Comparison of ENCODE assay signal across 8 cellular contexts in the genomic region with DNA sequence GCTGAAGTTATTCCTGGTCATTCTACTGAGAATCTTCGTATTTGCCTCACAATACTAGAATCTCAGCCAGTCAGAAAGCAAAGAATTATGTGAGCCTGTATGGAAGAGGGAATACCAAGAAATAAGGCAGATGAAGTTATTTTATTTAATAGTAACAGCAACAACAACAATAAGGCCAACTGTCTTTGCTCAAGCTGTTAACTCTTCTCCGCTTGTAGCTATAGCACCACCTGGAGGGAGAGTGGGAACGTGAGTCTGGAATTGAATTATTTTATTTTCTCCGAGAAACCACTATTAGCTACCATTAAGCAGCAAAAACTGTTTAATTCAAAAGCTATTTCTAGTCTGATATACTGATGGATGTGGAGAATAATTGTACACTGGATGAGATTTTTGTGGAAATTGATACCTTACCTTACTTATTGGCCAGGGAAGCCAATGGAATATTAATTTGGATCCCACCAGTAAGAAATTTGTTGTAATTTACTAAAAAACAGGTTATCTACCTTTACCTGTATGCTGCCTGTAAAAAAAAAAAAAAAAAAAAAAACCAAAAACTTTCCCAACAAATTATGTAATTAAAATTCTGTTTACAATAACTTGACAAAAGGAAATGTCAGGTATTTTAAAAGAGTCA. TPM values are rescaled to one million over a fixed set of nuclear protein-coding genes. Genes with fewer than 3 reads are reported as not detected.
DNase-seq lines count a peak whose midpoint lies in the region; ATAC-seq and TF ChIP-seq lines count a peak whose summit lies in the region.

No MANE protein-coding gene starts in this region.

- ATAC-seq in Right ventricle myocardium inferior: peak; percentile 50
- no peak for ATAC-seq in activated CD4-positive, CD25-positive, alpha-beta regulatory T cell treated with anti-CD3 and anti-CD28 coated beads, Interleukin-2, amount 50 U/mL, for 24 hours
- no peak for ATAC-seq in HG02623 (IDR thresholded peaks at IDR 0.05; ENCODE audit: unreplicated experiment)

- peaks cover 11% of the 10 kb centered on the region for H3K4me1 Mint-ChIP-seq in osteocyte (ENCODE audit: unreplicated experiment)

- no peak overlapping the region for H3K27ac Mint-ChIP-seq in osteocyte (ENCODE audit: unreplicated experiment)

- DNase-seq in Right ventricle myocardium inferior (ENCODE audit: missing footprints) (no peak), cardiac septum (ENCODE audit: low spot score) (no peak), NB4 (ENCODE audit: low read depth) (peak; percentile 56), foreskin melanocyte (peak; percentile 36), osteocyte (ENCODE audit: extremely low spot score, unreplicated experiment) (no peak)

- H3K27ac ChIP-seq in VCaP: no peak overlapping the region; the same call in 1 of the 2 replicates

- H3K9me3 Mint-ChIP-seq in osteocyte (ENCODE audit: unreplicated experiment): no peaks in the 10 kb centered on the region

- H3K4me3 Mint-ChIP-seq in osteocyte (ENCODE audit: unreplicated experiment): no peak overlapping the region

- TF ChIP-seq POLR2A in NB4 (IDR thresholded peaks at IDR 0.05; ENCODE audit: extremely low read depth, insufficient read length): no peak

- no peak overlapping the region for H3K4me3 ChIP-seq in NB4 (ENCODE audit: low read depth, low read length)

- peaks cover 12% of the 10 kb centered on the region for H3K36me3 Mint-ChIP-seq in osteocyte (ENCODE audit: unreplicated experiment)

- no peaks in the 10 kb centered on the region for H3K27me3 Mint-ChIP-seq in osteocyte (ENCODE audit: unreplicated experiment)

- intact Hi-C loops in Right ventricle myocardium inferior (cut with DNase I): loop anchor here (1.0 to 5.0 kb wide), 2 partner anchors 103 to 292 kb away; partner anchors contain the start of gene PIAS1
- intact Hi-C loops in cardiac septum (cut with DNase I): loop anchor here (1.0 to 2.0 kb wide), 2 partner anchors 100 to 292 kb away; partner anchors contain the start of gene PIAS1

- TF ChIP-seq CTCF in NB4 (IDR thresholded peaks at IDR 0.05; ENCODE audit: low read depth, low read length) (peak; percentile 41), VCaP (conservative IDR thresholded peaks at IDR 0.05) (peak; percentile 95), osteocyte (IDR thresholded peaks at IDR 0.05) (peak; percentile 83)

RNA-seq across cellular contexts. Expression of gene CALML4, which starts 50.1 kb away (rescaled TPM):
- total RNA-seq in Right ventricle myocardium inferior (1.5 TPM), cardiac septum (1.6 TPM), osteocyte (1.8 and 2.0 TPM in 2 replicates)

Comparison
In these comparisons a context has a peak if more than half of its experiments do, and no peak if none do; other contexts are left out.
1. DNase-seq: peak in NB4 (single experiment) and foreskin melanocyte (single experiment); none in Right ventricle myocardium inferior (single experiment), cardiac septum (single experiment) and osteocyte (single experiment).
2. CTCF ChIP-seq: peak in every context shown above with its lines; median percentile 95 in VCaP; 83 in osteocyte; 41 in NB4.